In the genomic region with DNA sequence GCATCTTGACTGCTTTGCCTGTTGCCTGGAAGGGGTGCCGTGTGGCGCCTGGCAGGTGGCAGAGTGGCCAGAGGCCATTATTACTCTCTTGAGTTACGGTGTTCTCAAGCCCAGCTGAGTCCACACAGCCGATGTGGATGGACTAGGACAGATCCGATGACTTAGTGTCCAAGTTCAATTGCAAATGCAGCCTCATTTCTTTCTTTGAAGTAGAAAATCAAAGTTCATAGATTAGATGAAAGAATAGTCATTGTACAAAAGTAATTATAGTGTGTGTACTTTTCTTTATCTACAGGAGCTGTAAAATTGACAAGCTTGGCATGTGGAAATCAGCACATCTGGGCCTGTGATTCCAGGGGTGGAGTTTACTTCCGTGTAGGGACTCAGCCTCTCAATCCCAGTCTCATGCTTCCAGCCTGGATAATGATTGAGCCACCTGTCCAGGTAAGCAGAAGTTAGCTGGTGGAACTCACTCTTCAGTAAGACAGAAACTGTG, we compare ENCODE assay signal across 11 cellular contexts.
"Had no signal": no experiment of that assay in that cellular context is flagged by ENCODE, and none has a peak within 500 bp of the region (broad histone marks: within the 10 kb centered on the region; RNA-seq: fewer than 3 reads in every experiment).

No MANE protein-coding gene starts in this region.

- H3K27ac ChIP-seq: foreskin keratinocyte, heart right ventricle, left lung, thyroid gland had no signal

- H3K4me3 ChIP-seq: heart right ventricle, left lung, thyroid gland had no signal

- DNase-seq: activated CD4-positive, alpha-beta memory T cell treated with anti-CD3 and anti-CD28 coated beads for 36 hours; activated effector memory CD4-positive, alpha-beta T cell treated with anti-CD3 and anti-CD28 coated beads, Interleukin-2, amount 50 U/mL, for 16 hours; activated T-cell treated with anti-CD3 and anti-CD28 coated beads, Interleukin-2, amount 50 U/mL, for 4 hours; anterior cingulate cortex; foreskin keratinocyte; heart right ventricle; islet precursor cell; retina; thyroid gland had no signal

- ATAC-seq: activated T-cell treated with anti-CD3 and anti-CD28 coated beads, Interleukin-2, amount 50 U/mL, for 4 hours; foreskin keratinocyte; left lung had no signal

- H3K27me3 ChIP-seq: foreskin keratinocyte, heart right ventricle, left lung, thyroid gland had no signal

- H3K4me1 ChIP-seq: foreskin keratinocyte, left lung, thyroid gland had no signal

- H3K9me3 ChIP-seq: heart right ventricle, left lung, thyroid gland had no signal

- FAIRE-seq: bronchial epithelial cell had no signal
